9 cellular contexts compared by ENCODE assay signal in the genomic region with DNA sequence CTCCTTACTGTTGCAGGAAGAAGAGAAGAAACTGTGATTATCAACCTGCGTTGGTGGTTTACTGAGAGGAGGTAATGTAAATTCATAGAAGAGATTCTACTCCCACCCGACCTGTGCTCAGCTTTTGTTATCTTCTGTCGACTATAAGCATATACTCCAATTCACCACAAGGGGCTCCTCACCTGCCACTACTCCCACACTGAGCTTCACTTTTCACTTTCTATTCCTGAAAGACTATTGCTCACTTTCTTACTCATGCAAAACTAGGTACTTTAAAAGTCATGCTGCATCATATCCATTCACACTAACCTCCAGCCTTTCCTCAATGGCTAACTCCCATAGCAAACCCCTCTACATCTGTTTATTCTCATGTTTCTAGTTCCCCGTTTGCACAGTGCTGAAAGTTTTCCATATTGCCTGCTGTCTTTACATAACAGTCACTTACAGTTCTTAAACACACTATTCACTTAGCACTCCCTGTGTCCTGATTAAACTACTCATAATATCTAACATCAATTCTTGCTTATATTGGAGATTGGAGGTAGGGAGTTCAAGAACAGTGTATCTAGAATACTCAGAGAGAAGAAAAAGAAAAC.
DNase-seq lines count a peak whose midpoint lies in the region; ATAC-seq and TF ChIP-seq lines count a peak whose summit lies in the region.
"Had no signal": no experiment of that assay in that cellular context is flagged by ENCODE, and none has a peak within 500 bp of the region (broad histone marks: within the 10 kb centered on the region; RNA-seq: fewer than 3 reads in every experiment).

No MANE protein-coding gene starts in this region.

- H4K8ac ChIP-seq in trophoblast cell (ENCODE audit: low read depth, low read length), result no peak overlapping the region

- H3K23ac ChIP-seq in trophoblast cell (ENCODE audit: low read length), result no peak overlapping the region

- H3K9ac ChIP-seq in trophoblast cell (ENCODE audit: low read length), result no peak overlapping the region
- H3K9ac ChIP-seq: BLaER1 had no signal

- DNase-seq in NCI-H1417 (lab: John Stamatoyannopoulos, UW), result peak in 2 of 3 experiments; percentile 1 to 22
- DNase-seq in NCI-H1417 treated with DMSO at 0.1 percent for 48 hours (lab: John Stamatoyannopoulos, UW), result no peak
- DNase-seq in hepatic stellate cell (ENCODE audit: low spot score), result peak; percentile 18
- no peak for DNase-seq in tibial nerve (ENCODE audit: low spot score in 2 of 2)
- DNase-seq in trophoblast cell, result no peak

- no peak overlapping the region for H3K27ac ChIP-seq in tibial nerve
- no peak overlapping the region for H3K27ac ChIP-seq in trophoblast cell (ENCODE audit: low read depth, low read length)
- H3K27ac ChIP-seq: BLaER1 had no signal

- no peaks in the 10 kb centered on the region for H3K27me3 ChIP-seq in tibial nerve
- H3K27me3 ChIP-seq in trophoblast cell (ENCODE audit: insufficient read depth, low read length), result no peaks in the 10 kb centered on the region
- H3K27me3 ChIP-seq: BLaER1 had no signal

- H4K12ac ChIP-seq in trophoblast cell (ENCODE audit: low read depth, low read length), result no peak overlapping the region

- H2BK12ac ChIP-seq in trophoblast cell (ENCODE audit: low read length), result no peak overlapping the region

- no peak overlapping the region for H2AK5ac ChIP-seq in trophoblast cell (ENCODE audit: low read length)

- no peak for TF ChIP-seq POLR2A in tibial nerve (IDR thresholded peaks at IDR 0.05)

- H2AFZ ChIP-seq in trophoblast cell (ENCODE audit: insufficient read depth, low read length, poor library complexity), result no peak overlapping the region

- H3K36me3 ChIP-seq in tibial nerve, result no peaks in the 10 kb centered on the region
- H3K36me3 ChIP-seq in trophoblast cell (ENCODE audit: control insufficient read depth in 1 of 2, insufficient read depth in 2 of 2, low read length in 2 of 2), result no peaks in the 10 kb centered on the region
- H3K36me3 ChIP-seq: BLaER1 had no signal

- no peak overlapping the region for H3K18ac ChIP-seq in trophoblast cell (ENCODE audit: low read length)

- H3K4ac ChIP-seq in trophoblast cell (ENCODE audit: low read depth, low read length), result no peak overlapping the region

- 54 to 55% methylated on average over 4 of the region's 4 CpGs for WGBS in tibial nerve, 2 donors
- WGBS in trophoblast cell (ENCODE audit: extremely low coverage, insufficient coverage, insufficient read length), result no CpG with 5 or more reads among the region's 4 CpGs

- no peak overlapping the region for H2BK5ac ChIP-seq in trophoblast cell (ENCODE audit: low read depth, low read length, poor library complexity)

- peak in 4 of 5 experiments; percentile 22 to 41 (median 32) for TF ChIP-seq CTCF in tibial nerve (IDR thresholded peaks at IDR 0.05)

- peak; percentile 100 for ATAC-seq in GM21526 (IDR thresholded peaks at IDR 0.05; ENCODE audit: low FRiP score, unreplicated experiment)
- ATAC-seq in HG03565 (IDR thresholded peaks at IDR 0.05; ENCODE audit: unreplicated experiment), result peak; percentile 99
- ATAC-seq in SK-N-SH treated with all-trans-retinoic acid at 6 μM for 48 hours, result peak; percentile 80; the same call in 2 of the 3 replicates

- no peak overlapping the region for H3K4me2 ChIP-seq in trophoblast cell (ENCODE audit: low read length)
- H3K4me2 ChIP-seq: BLaER1 had no signal

- no peaks in the 10 kb centered on the region for H3K79me2 ChIP-seq in trophoblast cell (ENCODE audit: control insufficient read depth, insufficient read depth, low read length, poor library complexity)

- H3K14ac ChIP-seq in trophoblast cell (ENCODE audit: low read length), result no peak overlapping the region

- H3K9me3 ChIP-seq in tibial nerve (peaks cover 0 to 5% (median under 1%) of the 10 kb centered on the region in 4 donors), trophoblast cell (ENCODE audit: insufficient read depth, low read depth, low read length) (no peaks in the 10 kb centered on the region)

- H3K4me1 ChIP-seq in tibial nerve, result peaks cover 0 to 4% (median 0%) of the 10 kb centered on the region in 4 donors
- no peaks in the 10 kb centered on the region for H3K4me1 ChIP-seq in trophoblast cell (ENCODE audit: control insufficient read depth in 1 of 2, insufficient read depth in 2 of 2, low read length in 2 of 2)
- H3K4me1 ChIP-seq: BLaER1 had no signal

- H4K91ac ChIP-seq in trophoblast cell (ENCODE audit: low read depth, low read length), result no peak overlapping the region

- no peak for TF ChIP-seq EP300 in tibial nerve (IDR thresholded peaks at IDR 0.05)

- no peaks in the 10 kb centered on the region for H3K79me1 ChIP-seq in trophoblast cell (ENCODE audit: low read length)

- no peak overlapping the region for H3K4me3 ChIP-seq in tibial nerve
- H3K4me3 ChIP-seq in trophoblast cell (ENCODE audit: low read depth, low read length), result no peak overlapping the region
- H3K4me3 ChIP-seq: BLaER1 had no signal

- H2BK120ac ChIP-seq in trophoblast cell (ENCODE audit: insufficient read depth, low read length, poor library complexity), result no peak overlapping the region

TF ChIP-seq in SK-N-SH treated with all-trans-retinoic acid at 6 μM for 48 hours, 23 proteins besides CTCF, POLR2A, EP300 and RAD21:
- TF ChIP-seq RARB (CRISPR knock-in tag; IDR thresholded peaks at IDR 0.05) (no peak), CSDC2 (CRISPR knock-in tag; IDR thresholded peaks at IDR 0.05) (no peak), ESRRG (CRISPR knock-in tag; IDR thresholded peaks at IDR 0.05) (no peak), TCF4 (CRISPR knock-in tag; IDR thresholded peaks at IDR 0.05; ENCODE audit: borderline replicate concordance) (no peak), ZFP30 (CRISPR knock-in tag; IDR thresholded peaks at IDR 0.05) (no peak), ISL1 (CRISPR knock-in tag; IDR thresholded peaks at IDR 0.05) (no peak), PPARA (CRISPR knock-in tag; IDR thresholded peaks at IDR 0.05; ENCODE audit: borderline replicate concordance) (no peak)
- TF ChIP-seq, protein P1, sequence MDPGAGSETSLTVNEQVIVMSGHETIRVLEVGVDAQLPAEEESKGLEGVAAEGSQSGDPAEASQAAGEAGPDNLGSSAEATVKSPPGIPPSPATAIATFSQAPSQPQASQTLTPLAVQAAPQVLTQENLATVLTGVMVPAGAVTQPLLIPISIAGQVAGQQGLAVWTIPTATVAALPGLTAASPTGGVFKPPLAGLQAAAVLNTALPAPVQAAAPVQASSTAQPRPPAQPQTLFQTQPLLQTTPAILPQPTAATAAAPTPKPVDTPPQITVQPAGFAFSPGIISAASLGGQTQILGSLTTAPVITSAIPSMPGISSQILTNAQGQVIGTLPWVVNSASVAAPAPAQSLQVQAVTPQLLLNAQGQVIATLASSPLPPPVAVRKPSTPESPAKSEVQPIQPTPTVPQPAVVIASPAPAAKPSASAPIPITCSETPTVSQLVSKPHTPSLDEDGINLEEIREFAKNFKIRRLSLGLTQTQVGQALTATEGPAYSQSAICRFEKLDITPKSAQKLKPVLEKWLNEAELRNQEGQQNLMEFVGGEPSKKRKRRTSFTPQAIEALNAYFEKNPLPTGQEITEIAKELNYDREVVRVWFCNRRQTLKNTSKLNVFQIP (CRISPR knock-in tag; IDR thresholded peaks at IDR 0.05; ENCODE audit: borderline replicate concordance, low read depth), result no peak

Comparison
In these comparisons a context has a peak if more than half of its experiments do, and no peak if none do; other contexts are left out.
1. DNase-seq: peak in NCI-H1417 (2 of 3) and hepatic stellate cell (single experiment); none in NCI-H1417 treated with DMSO at 0.1 percent for 48 hours (single experiment), tibial nerve (0 of 2) and trophoblast cell (0 of 2).
2. Peak in every context shown above with its lines, with median percentiles within 50 percentile points of each other: ATAC-seq.